ENCODE assay signal across 7 cellular contexts in the genomic region with DNA sequence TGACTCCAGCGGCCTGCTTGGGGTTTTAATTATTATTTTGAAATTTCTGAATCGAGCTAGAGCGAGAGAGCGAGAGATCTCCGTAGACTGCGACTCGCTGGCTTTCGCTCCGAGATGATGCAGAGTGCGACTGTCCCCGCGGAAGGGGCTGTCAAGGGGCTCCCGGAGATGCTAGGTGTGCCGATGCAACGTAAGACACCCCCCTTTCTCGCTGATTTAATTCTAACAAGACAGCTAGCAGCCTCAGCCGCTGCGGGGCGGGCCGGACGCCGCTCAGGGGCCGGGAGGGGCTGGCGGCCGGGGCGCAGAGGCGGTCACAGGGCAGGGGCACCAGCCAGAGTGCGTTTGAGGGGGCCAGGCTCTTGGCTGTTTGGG. TPM values are rescaled to one million over a fixed set of nuclear protein-coding genes. Genes with fewer than 3 reads are reported as not detected.
DNase-seq lines count a peak whose midpoint lies in the region; ATAC-seq and TF ChIP-seq lines count a peak whose summit lies in the region.

No MANE protein-coding gene starts in this region.

- TF ChIP-seq POLR2A in esophagus squamous epithelium (IDR thresholded peaks at IDR 0.05) = no peak
- no peak for TF ChIP-seq POLR2A in gastrocnemius medialis (IDR thresholded peaks at IDR 0.05)

- no peak for TF ChIP-seq CTCF in Panc1 (IDR thresholded peaks at IDR 0.05)
- no peak for TF ChIP-seq CTCF in esophagus squamous epithelium (IDR thresholded peaks at IDR 0.05)
- no peak for TF ChIP-seq CTCF in gastrocnemius medialis (IDR thresholded peaks at IDR 0.05 in 4 of 5, conservative IDR thresholded peaks at IDR 0.05 in 1 of 5)

- CTCF ChIA-PET in Panc1 (lab: Charles Lee) = no interaction called here

- intact Hi-C loops in Panc1 (cut with micrococcal nuclease; ENCODE audit: unreplicated experiment) = no loop called here
- intact Hi-C loops in esophagus squamous epithelium (cut with DNase I) = no loop called here
- intact Hi-C loops in gastrocnemius medialis (cut with DNase I; ENCODE audit: low total_unique reads) = no loop called here

- H3K27me3 ChIP-seq in Panc1 (ENCODE audit: control insufficient read depth, insufficient read depth, low read length) (peaks cover 25% of the 10 kb centered on the region), esophagus squamous epithelium (peaks cover 39 to 100% (median 63%) of the 10 kb centered on the region in 4 donors), gastrocnemius medialis (peaks cover 89 to 93% (median 92%) of the 10 kb centered on the region in 3 donors)

- peak; percentile 16 for ATAC-seq in GM19455 (IDR thresholded peaks at IDR 0.05; ENCODE audit: unreplicated experiment)
- ATAC-seq in Panc1 = peak; percentile 3
- ATAC-seq in gastrocnemius medialis = no peak

- in situ Hi-C loops in Panc1 (cut with HindIII; ENCODE audit: low pct_unique_long_range_greater_than_20kb, low sequenced_read_pairs) (no loop called here), gastrocnemius medialis (cut with MboI; ENCODE audit: low sequenced_read_pairs in 4 of 4) (no loop called here)

- DNase-seq in Panc1 (ENCODE audit: low read depth, low spot score) = no peak
- DNase-seq in esophagus squamous epithelium (lab: John Stamatoyannopoulos, UW) = no peak
- no peak for DNase-seq in gastrocnemius medialis
- DNase-seq in NCI-H1930 (lab: John Stamatoyannopoulos, UW) = no peak
- DNase-seq in epidermal melanocyte (ENCODE audit: insufficient read length, low spot score) = no peak
- DNase-seq in NCI-H1092 treated with DMSO at 0.1 percent for 48 hours (lab: John Stamatoyannopoulos, UW) = no peak

- no peaks in the 10 kb centered on the region for H3K36me3 ChIP-seq in Panc1 (ENCODE audit: control insufficient read depth, insufficient read depth, low read length)
- no peaks in the 10 kb centered on the region for H3K36me3 ChIP-seq in esophagus squamous epithelium
- H3K36me3 ChIP-seq in gastrocnemius medialis = no peaks in the 10 kb centered on the region

- no peaks in the 10 kb centered on the region for H3K9me3 ChIP-seq in Panc1 (ENCODE audit: control insufficient read depth, insufficient read depth, low read depth, low read length)
- no peaks in the 10 kb centered on the region for H3K9me3 ChIP-seq in esophagus squamous epithelium
- no peaks in the 10 kb centered on the region for H3K9me3 ChIP-seq in gastrocnemius medialis

- no TSS peak for BruUV-seq in Panc1 (replicated peaks; lab: Mats Ljungman, UMichigan)

- H3K4me1 ChIP-seq in Panc1 (ENCODE audit: control insufficient read depth, insufficient read depth, low read length) = peaks cover 11% of the 10 kb centered on the region
- peaks cover 41 to 66% (median 49%) of the 10 kb centered on the region in 3 donors for H3K4me1 ChIP-seq in esophagus squamous epithelium
- H3K4me1 ChIP-seq in gastrocnemius medialis = peaks cover 23 to 39% of the 10 kb centered on the region in 2 donors

- H3K4me3 ChIP-seq in Panc1 (ENCODE audit: low read depth in 2 of 2, low read length in 2 of 2) = peak overlapping the region; percentile 51 to 71
- peak overlapping the region; percentile 43 to 70 (median 55) for H3K4me3 ChIP-seq in esophagus squamous epithelium
- peak overlapping the region; percentile 61 to 66 (median 61) for H3K4me3 ChIP-seq in gastrocnemius medialis

- POLR2A ChIA-PET in Panc1 (lab: Charles Lee) = no interaction called here

- H3K27ac ChIP-seq in Panc1 (ENCODE audit: low read length) = no peak overlapping the region
- no peak overlapping the region for H3K27ac ChIP-seq in esophagus squamous epithelium
- H3K27ac ChIP-seq in gastrocnemius medialis = no peak overlapping the region

- WGBS in esophagus squamous epithelium, 2 donors = 0% methylated on average over 1 to 6 of the region's 28 CpGs

RNA-seq across cellular contexts. Expression of gene LHX4, which starts 0.3 kb away (rescaled TPM):
- total RNA-seq in Panc1 (2021; ENCODE audit: unreplicated experiment) (0.72 TPM), esophagus squamous epithelium (under 1 TPM in 2 of 4 donors, not detected in 2; 0.18 to 0.38 TPM), gastrocnemius medialis (not detected)
- polyA plus RNA-seq in Panc1 (2012; ENCODE audit: insufficient read length) = 1.4 TPM

Comparison
In these comparisons a context has a peak if more than half of its experiments do, and no peak if none do; other contexts are left out.
1. ATAC-seq: peak in GM19455 (single experiment) and Panc1 (single experiment); none in gastrocnemius medialis (0 of 2).
2. Peak in every context shown above with its lines, with median percentiles within 50 percentile points of each other: H3K4me3 ChIP-seq.